13 cellular contexts compared by ENCODE assay signal in the genomic region with DNA sequence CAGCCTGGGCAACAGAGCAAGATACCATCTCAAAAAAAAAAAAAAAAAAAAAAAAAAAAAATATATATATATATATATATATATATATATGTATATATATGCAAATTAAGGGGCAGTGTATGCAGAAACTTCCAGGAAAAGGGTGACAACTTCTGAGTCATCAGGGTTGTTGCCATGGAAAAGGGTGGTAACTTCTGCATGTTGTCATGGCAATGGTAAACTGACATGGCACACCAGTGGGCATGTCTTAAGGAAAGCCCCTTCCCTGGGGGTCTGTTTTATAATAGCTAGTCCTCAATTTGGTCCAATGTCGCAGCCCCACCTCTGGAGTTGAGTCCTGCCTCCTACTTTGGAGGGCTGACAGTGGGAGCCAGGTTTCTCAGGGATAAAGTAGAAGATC. TPM values are rescaled to one million over a fixed set of nuclear protein-coding genes. Genes with fewer than 3 reads are reported as not detected.
DNase-seq lines count a peak whose midpoint lies in the region; ATAC-seq lines count a peak whose summit lies in the region.
"Had no signal": no experiment of that assay in that cellular context is flagged by ENCODE, and none has a peak within 500 bp of the region (broad histone marks: within the 10 kb centered on the region; RNA-seq: fewer than 3 reads in every experiment).

No MANE protein-coding gene starts in this region.

- ATAC-seq in activated naive CD4-positive, alpha-beta T cell treated with anti-CD3 and anti-CD28 coated beads, Interleukin-2, amount 50 U/mL, for 72 hours, result no peak
- peak; percentile 7 for ATAC-seq in stimulated activated naive CD8-positive, alpha-beta T cell treated with anti-CD3 and anti-CD28 coated beads, Interleukin-15, Interleukin-2, amounts not matched to agents 100 U/mL and 50 U/mL, for 24 hours
- no peak for ATAC-seq in HG03571 (IDR thresholded peaks at IDR 0.05; ENCODE audit: unreplicated experiment)

- peak overlapping the region; percentile 46 to 77 for H3K27ac Mint-ChIP-seq in activated naive CD4-positive, alpha-beta T cell treated with anti-CD3 and anti-CD28 coated beads, Interleukin-2, amount 50 U/mL, for 72 hours
- H3K27ac Mint-ChIP-seq: progenitor cell of endocrine pancreas had no signal

- H3K27ac ChIP-seq in effector memory CD4-positive, alpha-beta T cell (ENCODE audit: insufficient read depth, low read length, poor library complexity, severe bottlenecking), result peak overlapping the region; percentile 8

- H3K9me3 ChIP-seq in effector memory CD4-positive, alpha-beta T cell (ENCODE audit: control insufficient read depth, low read length), result no peaks in the 10 kb centered on the region
- no peaks in the 10 kb centered on the region; the same call in 1 of the 2 replicates for H3K9me3 ChIP-seq in MG63
- H3K9me3 ChIP-seq: SK-N-SH had no signal

- no peak overlapping the region for H3K4me3 ChIP-seq in effector memory CD4-positive, alpha-beta T cell (ENCODE audit: insufficient read depth, low read depth, low read length, poor library complexity, severe bottlenecking)
- H3K4me3 ChIP-seq in MG63, result no peak overlapping the region

- H3K9me3 Mint-ChIP-seq in activated naive CD4-positive, alpha-beta T cell treated with anti-CD3 and anti-CD28 coated beads, Interleukin-2, amount 50 U/mL, for 72 hours, result no peaks in the 10 kb centered on the region
- H3K9me3 Mint-ChIP-seq: immature natural killer cell had no signal

- H3K36me3 ChIP-seq in effector memory CD4-positive, alpha-beta T cell (ENCODE audit: control insufficient read depth, insufficient read depth, low read length), result no peaks in the 10 kb centered on the region
- no peaks in the 10 kb centered on the region for H3K36me3 ChIP-seq in MG63

- peaks cover 10% of the 10 kb centered on the region for H3K4me1 ChIP-seq in effector memory CD4-positive, alpha-beta T cell (ENCODE audit: control insufficient read depth, insufficient read depth, low read length, poor library complexity, severe bottlenecking)

- DNase-seq in activated naive CD4-positive, alpha-beta T cell treated with anti-CD3 and anti-CD28 coated beads, Interleukin-2, amount 50 U/mL, for 72 hours (ENCODE audit: low spot score in 2 of 2), result no peak
- no peak for DNase-seq in activated naive CD4-positive, alpha-beta T cell treated with Interleukin-2 at 50 U/mL for 16 hours
- DNase-seq in OCI-M1 (lab: John Stamatoyannopoulos, UW) (peak; percentile 43), NCI-H1694 treated with DMSO at 0.1 percent for 48 hours (lab: John Stamatoyannopoulos, UW) (no peak), MG63 (no peak)
- DNase-seq in effector memory CD4-positive, alpha-beta T cell, result no peak
- DNase-seq in stimulated activated naive CD8-positive, alpha-beta T cell treated with anti-CD3 and anti-CD28 coated beads, Interleukin-15, Interleukin-2, amounts not matched to agents 100 U/mL and 50 U/mL, for 24 hours, result no peak
- DNase-seq: immature natural killer cell, NCI-H2081 treated with DMSO at 0.1 percent for 48 hours, SK-N-SH had no signal

- no peaks in the 10 kb centered on the region for H3K36me3 Mint-ChIP-seq in activated naive CD4-positive, alpha-beta T cell treated with anti-CD3 and anti-CD28 coated beads, Interleukin-2, amount 50 U/mL, for 72 hours
- H3K36me3 Mint-ChIP-seq: immature natural killer cell had no signal

- no peaks in the 10 kb centered on the region for H3K27me3 ChIP-seq in effector memory CD4-positive, alpha-beta T cell (replicated peaks; ENCODE audit: control insufficient read depth, insufficient read depth, low read length, poor library complexity, severe bottlenecking)
- 0 out of 2 replicates have a peak, but pooled peaks cover 5% of the 10 kb centered on the region for H3K27me3 ChIP-seq in MG63

RNA-seq across cellular contexts. Expression of a gene that starts 7.4 kb away (rescaled TPM):
- 10 to 100 TPM; 62.0 to 81.4 TPM for total RNA-seq in activated naive CD4-positive, alpha-beta T cell treated with anti-CD3 and anti-CD28 coated beads, Interleukin-2, amount 50 U/mL, for 72 hours
- 0.82 TPM in 1 of 2 replicates, not detected in the other for total RNA-seq in MG63 (2014; rRNA removed; shearing (Covaris generic); ENCODE audit: low replicate concordance)

RNA-seq across cellular contexts. Expression of a gene that starts 24.6 kb away (rescaled TPM):
- total RNA-seq in activated naive CD4-positive, alpha-beta T cell treated with anti-CD3 and anti-CD28 coated beads, Interleukin-2, amount 50 U/mL, for 72 hours, result 10 to 100 TPM; 57.8 to 65.8 TPM
- 23.3 and 50.0 TPM in 2 replicates for total RNA-seq in MG63 (2014; rRNA removed; shearing (Covaris generic); ENCODE audit: low replicate concordance)

RNA-seq across cellular contexts. Expression of a gene that starts 51.1 kb away (rescaled TPM):
- total RNA-seq in activated naive CD4-positive, alpha-beta T cell treated with anti-CD3 and anti-CD28 coated beads, Interleukin-2, amount 50 U/mL, for 72 hours, result under 1 TPM; 0.30 to 0.41 TPM
- total RNA-seq in MG63 (2014; rRNA removed; shearing (Covaris generic); ENCODE audit: low replicate concordance), result not detected in 2 replicates
- total RNA-seq: G401, progenitor cell of endocrine pancreas had no signal

RNA-seq across cellular contexts. Expression of a gene that starts 55.7 kb away (rescaled TPM):
- total RNA-seq in activated naive CD4-positive, alpha-beta T cell treated with anti-CD3 and anti-CD28 coated beads, Interleukin-2, amount 50 U/mL, for 72 hours, result under 1 TPM; 0.04 to 0.20 TPM
- total RNA-seq in MG63 (2014; rRNA removed; shearing (Covaris generic); ENCODE audit: low replicate concordance), result 0.10 TPM in 1 of 2 replicates, not detected in the other

Comparison
In these comparisons a context has a peak if more than half of its experiments do, and no peak if none do; other contexts are left out.
1. RNA of a gene that starts 7.4 kb away (total RNA-seq): 62.0 to 81.4 TPM in activated naive CD4-positive, alpha-beta T cell treated with anti-CD3 and anti-CD28 coated beads, Interleukin-2, amount 50 U/mL, for 72 hours; 0.82 TPM in MG63; every median in the first group is over 10 times any median in the second.